Comparison of ENCODE assay signal across 27 cellular contexts in genomic region chr10:32511599-32511998, GRCh38.
"Had no signal": no experiment of that assay in that cellular context is flagged by ENCODE, and none has a peak within 500 bp of the region (broad histone marks: within the 10 kb centered on the region; RNA-seq: fewer than 3 reads in every experiment).

No MANE protein-coding gene starts in this region.

- ATAC-seq: stimulated activated memory B cell treated with anti-CD40 and anti-IgM and Interleukin-4, amounts not matched to agents 10 μg/mL and 1 μg/mL and 100 μg/mL, for 72 hours; stimulated activated naive B cell treated with anti-CD40 and anti-IgM and Interleukin-4, amounts not matched to agents 10 μg/mL and 1 μg/mL and 100 μg/mL, for 72 hours; stimulated activated naive CD8-positive, alpha-beta T cell treated with anti-CD3 and anti-CD28 coated beads, Interleukin-15, amount 100 ng/mL, for 72 hours; stimulated activated naive CD8-positive, alpha-beta T cell treated with anti-CD3 and anti-CD28 coated beads, Interleukin-15, Interleukin-2, amounts not matched to agents 100 U/mL and 50 U/mL, for 24 hours; upper lobe of right lung had no signal

- H3K36me3 Mint-ChIP-seq: type B pancreatic cell had no signal

- H3K27ac Mint-ChIP-seq: stimulated activated memory B cell treated with anti-CD40 and anti-IgM and Interleukin-4, amounts not matched to agents 10 μg/mL and 1 μg/mL and 100 μg/mL, for 72 hours; stimulated activated naive B cell treated with anti-CD40 and anti-IgM and Interleukin-4, amounts not matched to agents 10 μg/mL and 1 μg/mL and 100 μg/mL, for 72 hours; stimulated activated naive CD8-positive, alpha-beta T cell treated with anti-CD3 and anti-CD28 coated beads, Interleukin-15, amount 100 ng/mL, for 72 hours; stimulated activated naive CD8-positive, alpha-beta T cell treated with anti-CD3 and anti-CD28 coated beads, Interleukin-15, Interleukin-2, amounts not matched to agents 100 ng/mL and 50 ng/mL, for 24 hours; type B pancreatic cell had no signal

- H3K4me1 ChIP-seq: stomach, suprapubic skin, thyroid gland, tibial artery, tibial nerve, transverse colon, upper lobe of left lung, upper lobe of right lung, uterus, vagina had no signal

- FAIRE-seq: urothelium cell line had no signal

- H3K27me3 ChIP-seq: stomach, suprapubic skin, thyroid gland, tibial artery, tibial nerve, transverse colon, upper lobe of left lung, upper lobe of right lung, uterus, vagina had no signal

- H3K9me3 ChIP-seq: stomach, suprapubic skin, thoracic aorta, thyroid gland, tibial artery, tibial nerve, transverse colon, upper lobe of left lung, upper lobe of right lung, uterus, vagina had no signal

- H3K4me1 Mint-ChIP-seq: stimulated activated memory B cell treated with anti-CD40 and anti-IgM and Interleukin-4, amounts not matched to agents 10 μg/mL and 1 μg/mL and 100 μg/mL, for 72 hours; stimulated activated naive B cell treated with anti-CD40 and anti-IgM and Interleukin-4, amounts not matched to agents 10 μg/mL and 1 μg/mL and 100 μg/mL, for 72 hours; stimulated activated naive CD8-positive, alpha-beta T cell treated with anti-CD3 and anti-CD28 coated beads, Interleukin-15, amount 100 ng/mL, for 72 hours had no signal

- H3K9me3 Mint-ChIP-seq: stimulated activated memory B cell treated with anti-CD40 and anti-IgM and Interleukin-4, amounts not matched to agents 10 μg/mL and 1 μg/mL and 100 μg/mL, for 72 hours had no signal

- H3K4me3 ChIP-seq: stomach, suprapubic skin, thoracic aorta, thyroid gland, tibial artery, tibial nerve, transverse colon, upper lobe of left lung, upper lobe of right lung, uterus, vagina had no signal

- DNase-seq: stimulated activated CD4-positive, alpha-beta T cell treated with anti-CD3 and anti-CD28 coated beads, Interleukin-2, amount 100 ng/mL, for 24 hours; stimulated activated CD4-positive, alpha-beta T cell treated with anti-CD3 and anti-CD28 coated beads, Interleukin-2, amount 100 ng/mL, for 48 hours; stimulated activated CD4-positive, alpha-beta T cell treated with anti-CD3 and anti-CD28 coated beads, Interleukin-4, amount 100 ng/mL, for 1 hour; stimulated activated CD4-positive, alpha-beta T cell treated with anti-CD3 and anti-CD28 coated beads, Interleukin-4, amount 100 ng/mL, for 24 hours; stimulated activated CD4-positive, alpha-beta T cell treated with anti-CD3 and anti-CD28 coated beads, Interleukin-4, amount 100 ng/mL, for 4 hours; stimulated activated CD8-positive, alpha-beta memory T cell treated with anti-CD3 and anti-CD28 coated beads, Interleukin-4, amount 100 ng/mL, for 48 hours; stimulated activated naive B cell treated with anti-CD40 and anti-IgM and Interleukin-4, amounts not matched to agents 10 μg/mL and 1 μg/mL and 100 μg/mL, for 72 hours; stimulated activated naive CD4-positive, alpha-beta T cell; stimulated activated naive CD4-positive, alpha-beta T cell treated with Interleukin-2 at 50 U/mL for 16 hours; stimulated activated naive CD8-positive, alpha-beta T cell treated with anti-CD3 and anti-CD28 coated beads, Interleukin-15, amount 100 ng/mL, for 72 hours; stimulated activated naive CD8-positive, alpha-beta T cell treated with anti-CD3 and anti-CD28 coated beads, Interleukin-15, Interleukin-2, amounts not matched to agents 100 U/mL and 50 U/mL, for 24 hours; stomach; substantia nigra; thyroid gland; tibial artery; transverse colon; upper lobe of right lung; uterus had no signal

- H3K27ac ChIP-seq: stomach, suprapubic skin, thoracic aorta, thyroid gland, tibial artery, tibial nerve, transverse colon, upper lobe of left lung, upper lobe of right lung, uterus, vagina had no signal

- H3K4me3 Mint-ChIP-seq: stimulated activated memory B cell treated with anti-CD40 and anti-IgM and Interleukin-4, amounts not matched to agents 10 μg/mL and 1 μg/mL and 100 μg/mL, for 72 hours; stimulated activated naive B cell treated with anti-CD40 and anti-IgM and Interleukin-4, amounts not matched to agents 10 μg/mL and 1 μg/mL and 100 μg/mL, for 72 hours; stimulated activated naive CD8-positive, alpha-beta T cell treated with anti-CD3 and anti-CD28 coated beads, Interleukin-15, amount 100 ng/mL, for 72 hours; stimulated activated naive CD8-positive, alpha-beta T cell treated with anti-CD3 and anti-CD28 coated beads, Interleukin-15, Interleukin-2, amounts not matched to agents 100 ng/mL and 50 ng/mL, for 24 hours; type B pancreatic cell had no signal

- H3K36me3 ChIP-seq: suprapubic skin, thoracic aorta, thyroid gland, transverse colon, upper lobe of right lung, uterus, vagina had no signal
